ENCODE assay signal across 8 cellular contexts in the genomic region with DNA sequence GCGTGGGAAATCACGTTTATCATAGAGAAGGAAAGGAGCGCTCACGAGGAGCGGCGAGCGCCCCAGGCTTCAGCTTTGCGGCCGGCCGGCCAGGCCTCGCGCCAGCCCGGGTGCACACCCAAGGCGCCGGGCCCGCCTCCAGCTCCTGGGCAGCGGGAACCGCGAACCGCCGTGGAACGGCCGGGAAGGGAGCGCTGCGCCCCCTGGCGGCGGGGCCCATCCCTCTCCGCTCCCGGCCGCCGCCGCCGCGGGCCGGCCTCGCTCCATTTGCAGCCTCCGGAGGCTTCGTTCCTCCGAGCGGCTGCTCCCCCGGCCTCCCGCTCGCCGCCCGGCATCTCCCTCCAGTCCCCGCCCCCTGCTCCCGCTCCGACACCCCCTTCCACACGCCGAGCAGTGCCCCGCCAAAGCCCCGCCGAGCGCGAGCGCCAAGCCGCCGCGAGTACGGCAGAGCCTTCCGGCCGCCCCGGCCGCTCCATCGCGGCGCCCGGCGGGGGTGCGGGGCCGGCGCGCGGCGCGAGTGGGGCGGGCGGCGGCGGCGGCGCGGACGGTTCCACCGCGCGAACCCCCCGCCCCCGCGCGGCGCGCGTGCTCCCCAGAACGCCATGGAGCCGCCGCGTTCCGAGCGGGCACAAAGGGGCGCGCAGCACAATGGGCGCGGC. TPM values are rescaled to one million over a fixed set of nuclear protein-coding genes. Genes with fewer than 3 reads are reported as not detected.
DNase-seq lines count a peak whose midpoint lies in the region; ATAC-seq and TF ChIP-seq lines count a peak whose summit lies in the region.

No MANE protein-coding gene starts in this region.

- no peaks in the 10 kb centered on the region for H3K36me3 ChIP-seq in neural cell (ENCODE audit: insufficient read depth, low read length)

- peak; percentile 69 for ATAC-seq in GM21528 (IDR thresholded peaks at IDR 0.05; ENCODE audit: low FRiP score, unreplicated experiment)

- H3K4me2 ChIP-seq in neural cell (ENCODE audit: low read length): peak overlapping the region; percentile 91

- H3K9me3 Mint-ChIP-seq in IgD-negative memory B cell: no peaks in the 10 kb centered on the region

- peak overlapping the region in 2 of 3 donors; percentile 71 to 89 for H3K27ac Mint-ChIP-seq in IgD-negative memory B cell

- no peaks in the 10 kb centered on the region for H3K36me3 Mint-ChIP-seq in IgD-negative memory B cell

- peaks cover 6 to 12% (median 9%) of the 10 kb centered on the region in 3 donors for H3K4me1 Mint-ChIP-seq in IgD-negative memory B cell

- H3K9ac ChIP-seq in neural cell (ENCODE audit: low read length): peak overlapping the region; percentile 79

- peaks cover 17% of the 10 kb centered on the region for H3K79me2 ChIP-seq in neural cell (replicated peaks; ENCODE audit: insufficient read depth, low read length)

- peak; percentile 73 for TF ChIP-seq RAD21 in neural cell (conservative IDR thresholded peaks at IDR 0.05)

- H3K4me3 ChIP-seq in neural cell (ENCODE audit: low read length): peak overlapping the region; percentile 89

- peak; percentile 89 for TF ChIP-seq CTCF in neural cell (IDR thresholded peaks at IDR 0.05; ENCODE audit: poor library complexity, severe bottlenecking)

- H3K9me3 ChIP-seq in neural cell (ENCODE audit: low read length): no peaks in the 10 kb centered on the region

- DNase-seq in DMS79 treated with DMSO at 0.1 percent for 48 hours (lab: John Stamatoyannopoulos, UW) (peak; percentile 69), RPMI8226 (peak; percentile 90), fibroblast of the conjunctiva (ENCODE audit: low read depth) (peak; percentile 70), stromal cell of bone marrow (ENCODE audit: low read depth) (peak; percentile 79)
- DNase-seq in activated effector memory CD4-positive, alpha-beta T cell treated with anti-CD3 and anti-CD28 coated beads, Interleukin-2, amount 50 U/mL, for 16 hours: peak; percentile 91

- H3K27me3 Mint-ChIP-seq in IgD-negative memory B cell: peaks cover 3% of the 10 kb centered on the region

- no peaks in the 10 kb centered on the region for H4K20me1 ChIP-seq in neural cell (ENCODE audit: insufficient read depth)

- H3K4me3 Mint-ChIP-seq in IgD-negative memory B cell: peak overlapping the region; percentile 80 to 91 (median 90)

- peak overlapping the region; percentile 36 for H2AFZ ChIP-seq in neural cell (ENCODE audit: low read depth, low read length)

- no peaks in the 10 kb centered on the region for H3K9me2 ChIP-seq in neural cell (ENCODE audit: insufficient read depth, low read length)

- peaks cover 7% of the 10 kb centered on the region for H3F3A ChIP-seq in neural cell (ENCODE audit: insufficient read depth, low read length, poor library complexity, severe bottlenecking)

- TF ChIP-seq EP300 in neural cell (conservative IDR thresholded peaks at IDR 0.05; ENCODE audit: poor library complexity, severe bottlenecking): peak; percentile 41

- H3K27ac ChIP-seq in neural cell (ENCODE audit: low read length): peak overlapping the region; percentile 72

- no peaks in the 10 kb centered on the region for H3K27me3 ChIP-seq in neural cell (ENCODE audit: insufficient read depth, low read depth, low read length)

TF ChIP-seq in neural cell, 6 proteins besides CTCF, POLR2A, EP300 and RAD21:
- TF ChIP-seq, protein P1, sequence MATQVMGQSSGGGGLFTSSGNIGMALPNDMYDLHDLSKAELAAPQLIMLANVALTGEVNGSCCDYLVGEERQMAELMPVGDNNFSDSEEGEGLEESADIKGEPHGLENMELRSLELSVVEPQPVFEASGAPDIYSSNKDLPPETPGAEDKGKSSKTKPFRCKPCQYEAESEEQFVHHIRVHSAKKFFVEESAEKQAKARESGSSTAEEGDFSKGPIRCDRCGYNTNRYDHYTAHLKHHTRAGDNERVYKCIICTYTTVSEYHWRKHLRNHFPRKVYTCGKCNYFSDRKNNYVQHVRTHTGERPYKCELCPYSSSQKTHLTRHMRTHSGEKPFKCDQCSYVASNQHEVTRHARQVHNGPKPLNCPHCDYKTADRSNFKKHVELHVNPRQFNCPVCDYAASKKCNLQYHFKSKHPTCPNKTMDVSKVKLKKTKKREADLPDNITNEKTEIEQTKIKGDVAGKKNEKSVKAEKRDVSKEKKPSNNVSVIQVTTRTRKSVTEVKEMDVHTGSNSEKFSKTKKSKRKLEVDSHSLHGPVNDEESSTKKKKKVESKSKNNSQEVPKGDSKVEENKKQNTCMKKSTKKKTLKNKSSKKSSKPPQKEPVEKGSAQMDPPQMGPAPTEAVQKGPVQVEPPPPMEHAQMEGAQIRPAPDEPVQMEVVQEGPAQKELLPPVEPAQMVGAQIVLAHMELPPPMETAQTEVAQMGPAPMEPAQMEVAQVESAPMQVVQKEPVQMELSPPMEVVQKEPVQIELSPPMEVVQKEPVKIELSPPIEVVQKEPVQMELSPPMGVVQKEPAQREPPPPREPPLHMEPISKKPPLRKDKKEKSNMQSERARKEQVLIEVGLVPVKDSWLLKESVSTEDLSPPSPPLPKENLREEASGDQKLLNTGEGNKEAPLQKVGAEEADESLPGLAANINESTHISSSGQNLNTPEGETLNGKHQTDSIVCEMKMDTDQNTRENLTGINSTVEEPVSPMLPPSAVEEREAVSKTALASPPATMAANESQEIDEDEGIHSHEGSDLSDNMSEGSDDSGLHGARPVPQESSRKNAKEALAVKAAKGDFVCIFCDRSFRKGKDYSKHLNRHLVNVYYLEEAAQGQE (IDR thresholded peaks at IDR 0.05; ENCODE audit: borderline replicate concordance): peak; percentile 41
- TF ChIP-seq POLR2AphosphoS5 (IDR thresholded peaks at IDR 0.05) (peak; percentile 62), MXI1 (conservative IDR thresholded peaks at IDR 0.05; ENCODE audit: poor library complexity, severe bottlenecking) (peak; percentile 76), EZH2 (IDR thresholded peaks at IDR 0.05; ENCODE audit: borderline replicate concordance, insufficient read depth, low read length, poor library complexity, severe bottlenecking) (no peak), TAF1 (IDR thresholded peaks at IDR 0.05; ENCODE audit: low read depth) (no peak), SMC3 (conservative IDR thresholded peaks at IDR 0.05; ENCODE audit: poor library complexity) (peak; percentile 86)

RNA-seq across cellular contexts. Expression of a gene that starts 1.0 kb away (rescaled TPM):
- 0.90 TPM for polyA plus RNA-seq in IgD-negative memory B cell
- polyA plus RNA-seq in neural cell: 5.7 and 6.0 TPM in 2 replicates
- 17.3 and 17.7 TPM in 2 replicates for polyA minus RNA-seq in neural cell

Comparison
In these comparisons a context has a peak if more than half of its experiments do, and no peak if none do; other contexts are left out.
1. Peak in every context shown above with its lines: DNase-seq, ATAC-seq, H3K4me3 ChIP-seq and H3K27ac ChIP-seq.